11 cellular contexts compared by ENCODE assay signal in the genomic region with DNA sequence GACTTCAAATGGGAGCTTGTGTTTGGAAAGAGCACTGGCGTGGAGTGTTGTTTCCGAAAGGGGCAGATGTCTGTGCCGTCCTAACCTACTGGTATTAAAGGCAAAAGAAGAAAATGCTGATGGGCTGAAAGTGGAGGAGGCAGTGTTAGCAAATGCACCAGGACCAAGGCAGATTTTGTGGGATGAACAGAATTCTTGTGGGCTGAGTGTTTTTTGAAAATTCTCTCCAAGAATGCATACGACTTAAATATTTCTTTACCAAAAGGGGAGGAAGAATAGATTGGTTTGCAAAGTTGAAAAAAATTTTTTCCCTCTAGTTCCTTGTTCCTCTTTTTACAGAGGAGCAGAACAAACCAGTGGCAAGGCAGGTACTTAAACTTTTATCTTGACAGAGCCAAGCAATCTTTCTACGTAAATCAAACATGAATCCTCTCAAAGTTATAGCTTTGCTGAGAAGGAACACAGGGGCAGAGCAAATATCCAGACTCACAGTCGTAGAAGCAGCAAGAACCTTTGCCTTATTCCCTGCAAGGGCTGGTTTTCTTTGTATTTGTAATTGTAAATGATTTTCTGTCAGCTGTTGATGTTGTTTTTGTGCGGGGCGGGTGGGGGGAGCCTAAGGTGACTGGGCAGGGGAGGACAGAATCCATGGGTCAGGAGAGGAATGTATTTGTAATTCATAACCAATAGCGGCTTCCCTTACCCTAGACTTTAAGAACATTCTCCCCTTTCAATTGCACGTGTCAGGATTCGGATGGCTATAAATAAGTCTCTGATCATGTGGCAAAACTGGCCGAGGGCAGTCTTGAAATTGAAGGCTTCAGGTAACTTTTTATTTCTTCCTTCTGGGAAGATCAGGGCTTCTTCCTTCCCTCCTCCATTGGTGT. TPM values are rescaled to one million over a fixed set of nuclear protein-coding genes. Genes with fewer than 3 reads are reported as not detected.
A peak's percentile ranks its signal among the peaks of the same experiment; 100 is the strongest.
DNase-seq lines count a peak whose midpoint lies in the region; ATAC-seq, FAIRE-seq and TF ChIP-seq lines count a peak whose summit lies in the region.
"Had no signal": no experiment of that assay in that cellular context is flagged by ENCODE, and none has a peak within 500 bp of the region (broad histone marks: within the 10 kb centered on the region; RNA-seq: fewer than 3 reads in every experiment).

No MANE protein-coding gene starts in this region.

- peak overlapping the region; percentile 31 for H2AFZ ChIP-seq in osteoblast (ENCODE audit: low read length)

- H3K9me3 ChIP-seq in osteoblast (ENCODE audit: low read depth, low read length), result no peaks in the 10 kb centered on the region

- DNase-seq in EL, result peak; percentile 94
- peak; percentile 83 for DNase-seq in NCI-H226
- peak; percentile 39 for DNase-seq in bronchial epithelial cell (ENCODE audit: low read depth)
- DNase-seq in osteoblast (ENCODE audit: insufficient read length, low spot score, missing footprints), result peak; percentile 87
- DNase-seq in NCI-H2107 treated with DMSO at 0.1 percent for 48 hours (lab: John Stamatoyannopoulos, UW; ENCODE audit: unreplicated experiment), result no peak
- DNase-seq: NCI-H2107 had no signal

- FAIRE-seq in bronchial epithelial cell (lab: Jason Lieb, UNC), result peak; percentile 55

- H3K4me3 ChIP-seq in bronchial epithelial cell (ENCODE audit: low read depth, low read length) (no peak overlapping the region), osteoblast (ENCODE audit: insufficient read depth, low read length) (peak overlapping the region; percentile 53)

- TF ChIP-seq CTCF in bronchial epithelial cell (IDR thresholded peaks at IDR 0.05; ENCODE audit: insufficient read depth, low read length, severe bottlenecking), result no peak
- TF ChIP-seq CTCF in osteoblast (IDR thresholded peaks at IDR 0.05; ENCODE audit: extremely low read depth, low read depth, low read length), result no peak

- ATAC-seq in GM18519 (IDR thresholded peaks at IDR 0.05; ENCODE audit: low FRiP score, unreplicated experiment), result no peak
- ATAC-seq in GM21825 (IDR thresholded peaks at IDR 0.05; ENCODE audit: unreplicated experiment), result no peak
- no peak for ATAC-seq in esophagus mucosa

- no peaks in the 10 kb centered on the region for H3K27me3 ChIP-seq in bronchial epithelial cell (ENCODE audit: control insufficient read depth, insufficient read depth, low read length)
- no peaks in the 10 kb centered on the region for H3K27me3 ChIP-seq in osteoblast (ENCODE audit: insufficient read depth, low read length)

- no peaks in the 10 kb centered on the region for H3K36me3 ChIP-seq in bronchial epithelial cell (ENCODE audit: control insufficient read depth, insufficient read depth, low read length)
- H3K36me3 ChIP-seq in osteoblast (ENCODE audit: insufficient read depth, low read length), result no peaks in the 10 kb centered on the region

- H3K79me2 ChIP-seq in osteoblast (ENCODE audit: insufficient read depth, low read length), result no peaks in the 10 kb centered on the region

- peaks cover 31% of the 10 kb centered on the region for H3K4me1 ChIP-seq in osteoblast (ENCODE audit: insufficient read depth, low read length)

- peak overlapping the region; percentile 84 for H3K4me2 ChIP-seq in osteoblast (ENCODE audit: insufficient read depth, low read length)

- H3K27ac ChIP-seq in osteoblast (ENCODE audit: low read depth, low read length), result peak overlapping the region; percentile 100
- H3K27ac ChIP-seq: VCaP had no signal

- H4K20me1 ChIP-seq in osteoblast (ENCODE audit: insufficient read depth, low read length), result no peaks in the 10 kb centered on the region

RNA-seq across cellular contexts. Expression of a gene that starts 16.6 kb away (rescaled TPM):
- total RNA-seq in bronchial epithelial cell, result not detected in 2 replicates
- under 0.01 TPM in 1 of 2 replicates, not detected in the other for total RNA-seq in osteoblast
- not detected for total RNA-seq in esophagus mucosa
- total RNA-seq: posterior vena cava had no signal
